ENCODE assay signal across 1 cellular context in the genomic region with DNA sequence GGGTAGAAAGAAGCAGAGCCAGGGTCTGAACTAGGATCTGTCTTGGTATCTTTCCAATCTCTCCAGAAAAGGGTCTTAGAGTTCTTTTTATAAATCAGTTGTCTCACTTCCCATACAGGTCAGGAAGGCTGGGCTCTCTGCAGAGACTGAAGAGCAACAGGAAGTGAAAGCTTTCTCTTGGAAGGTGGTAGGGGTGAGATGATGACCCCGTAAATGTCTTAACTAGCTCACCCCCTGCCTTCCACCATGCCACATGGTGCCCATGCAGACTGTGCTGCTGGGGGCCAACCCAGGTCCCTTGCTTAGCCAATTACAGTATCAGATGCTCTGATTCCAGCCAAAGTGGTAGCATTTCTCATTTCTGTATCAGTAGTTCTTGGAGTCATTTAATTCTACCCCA.
A peak's percentile ranks its signal among the peaks of the same experiment; 100 is the strongest.
TF ChIP-seq lines count a peak whose summit lies in the region.

No MANE protein-coding gene starts in this region.

TF ChIP-seq in GM12878, 131 proteins besides CTCF, POLR2A, EP300 and RAD21:
- TF ChIP-seq NR2C2 (IDR thresholded peaks at IDR 0.05; ENCODE audit: borderline replicate concordance, control insufficient read depth, insufficient read length, low read depth) (no peak), SPI1 (IDR thresholded peaks at IDR 0.05; ENCODE audit: borderline replicate concordance, insufficient read depth, low read depth, low read length) (peak; percentile 21; the same call in 1 of the 2 replicates)
